Comparison of ENCODE assay signal across 22 cellular contexts in genomic region chr11:36534276-36534675, GRCh38.
"Had no signal": no experiment of that assay in that cellular context is flagged by ENCODE, and none has a peak within 500 bp of the region (broad histone marks: within the 10 kb centered on the region; RNA-seq: fewer than 3 reads in every experiment).

No MANE protein-coding gene starts in this region.

- H3K4me3 ChIP-seq: gastrocnemius medialis, mucosa of descending colon, spleen, thoracic aorta had no signal

- H3K27ac Mint-ChIP-seq: activated CD8-positive, alpha-beta memory T cell treated with anti-CD3 and anti-CD28 coated beads, Interleukin-2, amount 10 ng/mL, durations not matched to agents 7 days and 5 days; activated CD8-positive, alpha-beta T cell treated with anti-CD3 and anti-CD28 coated beads, Interleukin-2, amount 10 ng/mL, durations not matched to agents 7 days and 5 days; activated naive CD4-positive, alpha-beta T cell treated with anti-CD3 and anti-CD28 coated beads, Interleukin-2, amount 50 U/mL, for 24 hours; activated naive CD8-positive, alpha-beta T cell treated with anti-CD3 and anti-CD28 coated beads, Interleukin-2, amount 50 U/mL, for 24 hours; activated T-helper 2 cell treated with anti-CD3 and anti-CD28 coated beads, Interferon-gamma antibody, Interleukin-2, Interleukin-4, amounts not matched to agents 10 μg/mL and 5 μg/mL and 100 μg/mL, durations not matched to agents 14 hours and 24 hours and 36 hours; effector memory CD8-positive, alpha-beta T cell; natural killer cell treated with Interleukin-12 subunit alpha and Interleukin-12 subunit beta and Interleukin-15 and Interleukin-18, amount 100 ng/mL, for 72 hours had no signal

- H3K9me3 Mint-ChIP-seq: activated naive CD4-positive, alpha-beta T cell treated with anti-CD3 and anti-CD28 coated beads, Interleukin-2, amount 50 U/mL, for 24 hours; activated naive CD8-positive, alpha-beta T cell treated with anti-CD3 and anti-CD28 coated beads, Interleukin-2, amount 50 U/mL, for 24 hours; activated T-helper 2 cell treated with anti-CD3 and anti-CD28 coated beads, Interferon-gamma antibody, Interleukin-2, Interleukin-4, amounts not matched to agents 10 μg/mL and 5 μg/mL and 100 μg/mL, durations not matched to agents 14 hours and 24 hours and 36 hours; effector memory CD8-positive, alpha-beta T cell; natural killer cell treated with Interleukin-12 subunit alpha and Interleukin-12 subunit beta and Interleukin-15 and Interleukin-18, amount 100 ng/mL, for 72 hours had no signal

- H3K27me3 ChIP-seq: gastrocnemius medialis, spleen had no signal

- DNase-seq: activated CD8-positive, alpha-beta memory T cell treated with anti-CD3 and anti-CD28 coated beads, Interleukin-2, amount 10 ng/mL, durations not matched to agents 7 days and 5 days; activated CD8-positive, alpha-beta T cell treated with anti-CD3 and anti-CD28 coated beads, Interleukin-2, amount 10 ng/mL, durations not matched to agents 7 days and 5 days; activated naive CD8-positive, alpha-beta T cell treated with anti-CD3 and anti-CD28 coated beads, Interleukin-2, amount 50 U/mL, for 24 hours; activated T-cell treated with anti-CD3 and anti-CD28 coated beads, Interleukin-2, amount 50 U/mL, for 48 hours; amygdala; caudate nucleus; cortex of kidney; effector memory CD8-positive, alpha-beta T cell; erythroblast; gastrocnemius medialis; glutamatergic neuron; left cardiac atrium; left ventricle myocardium superior; mucosa of descending colon; posterior cingulate gyrus; right cardiac atrium; spleen; stimulated activated naive CD8-positive, alpha-beta T cell treated with anti-CD3 and anti-CD28 coated beads, Interleukin-15, Interleukin-2, amounts not matched to agents 100 U/mL and 50 U/mL, for 24 hours had no signal

- H3K4me3 Mint-ChIP-seq: activated CD8-positive, alpha-beta memory T cell treated with anti-CD3 and anti-CD28 coated beads, Interleukin-2, amount 10 ng/mL, durations not matched to agents 7 days and 5 days; activated CD8-positive, alpha-beta T cell treated with anti-CD3 and anti-CD28 coated beads, Interleukin-2, amount 10 ng/mL, durations not matched to agents 7 days and 5 days; activated naive CD4-positive, alpha-beta T cell treated with anti-CD3 and anti-CD28 coated beads, Interleukin-2, amount 50 U/mL, for 24 hours; activated naive CD8-positive, alpha-beta T cell treated with anti-CD3 and anti-CD28 coated beads, Interleukin-2, amount 50 U/mL, for 24 hours; effector memory CD8-positive, alpha-beta T cell; natural killer cell treated with Interleukin-12 subunit alpha and Interleukin-12 subunit beta and Interleukin-15 and Interleukin-18, amount 100 ng/mL, for 72 hours had no signal

- H3K4me1 Mint-ChIP-seq: activated CD8-positive, alpha-beta memory T cell treated with anti-CD3 and anti-CD28 coated beads, Interleukin-2, amount 10 ng/mL, durations not matched to agents 7 days and 5 days; activated naive CD4-positive, alpha-beta T cell treated with anti-CD3 and anti-CD28 coated beads, Interleukin-2, amount 50 U/mL, for 24 hours; activated naive CD8-positive, alpha-beta T cell treated with anti-CD3 and anti-CD28 coated beads, Interleukin-2, amount 50 U/mL, for 24 hours had no signal

- H3K27me3 Mint-ChIP-seq: activated naive CD8-positive, alpha-beta T cell treated with anti-CD3 and anti-CD28 coated beads, Interleukin-2, amount 50 U/mL, for 24 hours; natural killer cell treated with Interleukin-12 subunit alpha and Interleukin-12 subunit beta and Interleukin-15 and Interleukin-18, amount 100 ng/mL, for 72 hours had no signal

- H3K27ac ChIP-seq: gastrocnemius medialis, thoracic aorta had no signal

- ATAC-seq: activated CD8-positive, alpha-beta memory T cell treated with anti-CD3 and anti-CD28 coated beads, Interleukin-2, amount 10 ng/mL, durations not matched to agents 7 days and 5 days; activated CD8-positive, alpha-beta T cell treated with anti-CD3 and anti-CD28 coated beads, Interleukin-2, amount 10 ng/mL, durations not matched to agents 7 days and 5 days; activated naive CD8-positive, alpha-beta T cell treated with anti-CD3 and anti-CD28 coated beads, Interleukin-2, amount 50 U/mL, for 24 hours; effector memory CD8-positive, alpha-beta T cell; gastrocnemius medialis; left cardiac atrium; left ventricle myocardium superior; mucosa of descending colon; natural killer cell treated with Interleukin-12 subunit alpha and Interleukin-12 subunit beta and Interleukin-15 and Interleukin-18, amount 100 ng/mL, for 72 hours; right cardiac atrium; stimulated activated naive CD8-positive, alpha-beta T cell treated with anti-CD3 and anti-CD28 coated beads, Interleukin-15, Interleukin-2, amounts not matched to agents 100 U/mL and 50 U/mL, for 24 hours had no signal

- H3K36me3 Mint-ChIP-seq: activated CD8-positive, alpha-beta memory T cell treated with anti-CD3 and anti-CD28 coated beads, Interleukin-2, amount 10 ng/mL, durations not matched to agents 7 days and 5 days; activated naive CD4-positive, alpha-beta T cell treated with anti-CD3 and anti-CD28 coated beads, Interleukin-2, amount 50 U/mL, for 24 hours; natural killer cell treated with Interleukin-12 subunit alpha and Interleukin-12 subunit beta and Interleukin-15 and Interleukin-18, amount 100 ng/mL, for 72 hours had no signal

- H3K4me1 ChIP-seq: gastrocnemius medialis had no signal

- H3K36me3 ChIP-seq: gastrocnemius medialis, spleen, thoracic aorta had no signal

- H3K9me3 ChIP-seq: gastrocnemius medialis, mucosa of descending colon, spleen, thoracic aorta had no signal
